In genomic region chr16:8648867-8649266, GRCh38 we compare ENCODE assay signal across 2 cellular contexts.
TF ChIP-seq lines count a peak whose summit lies in the region.

No MANE protein-coding gene starts in this region.

TF ChIP-seq in HepG2, 621 proteins besides CTCF, POLR2A, EP300 and RAD21:
- TF ChIP-seq, protein P1, sequence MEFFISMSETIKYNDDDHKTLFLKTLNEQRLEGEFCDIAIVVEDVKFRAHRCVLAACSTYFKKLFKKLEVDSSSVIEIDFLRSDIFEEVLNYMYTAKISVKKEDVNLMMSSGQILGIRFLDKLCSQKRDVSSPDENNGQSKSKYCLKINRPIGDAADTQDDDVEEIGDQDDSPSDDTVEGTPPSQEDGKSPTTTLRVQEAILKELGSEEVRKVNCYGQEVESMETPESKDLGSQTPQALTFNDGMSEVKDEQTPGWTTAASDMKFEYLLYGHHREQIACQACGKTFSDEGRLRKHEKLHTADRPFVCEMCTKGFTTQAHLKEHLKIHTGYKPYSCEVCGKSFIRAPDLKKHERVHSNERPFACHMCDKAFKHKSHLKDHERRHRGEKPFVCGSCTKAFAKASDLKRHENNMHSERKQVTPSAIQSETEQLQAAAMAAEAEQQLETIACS (CRISPR knock-in tag; IDR thresholded peaks at IDR 0.05): no peak
- TF ChIP-seq PAX8 (CRISPR knock-in tag; IDR thresholded peaks at IDR 0.05; ENCODE audit: borderline replicate concordance): no peak
- TF ChIP-seq ZNF616 (CRISPR knock-in tag; IDR thresholded peaks at IDR 0.05; ENCODE audit: low read depth): no peak
- TF ChIP-seq PLRG1 (conservative IDR thresholded peaks at IDR 0.05): no peak
- no peak for TF ChIP-seq XBP1 (CRISPR knock-in tag; IDR thresholded peaks at IDR 0.05)
- TF ChIP-seq ZNF746 (CRISPR knock-in tag; IDR thresholded peaks at IDR 0.05): no peak
- no peak for TF ChIP-seq POLR2AphosphoS5 (IDR thresholded peaks at IDR 0.05; ENCODE audit: low read depth, low read length)
- no peak for TF ChIP-seq MED8 (CRISPR knock-in tag; IDR thresholded peaks at IDR 0.05; ENCODE audit: insufficient replicate concordance)
- TF ChIP-seq MLLT10 (CRISPR knock-in tag; IDR thresholded peaks at IDR 0.05): no peak
- no peak for TF ChIP-seq SUZ12 (IDR thresholded peaks at IDR 0.05; ENCODE audit: low read depth, low read length)
- TF ChIP-seq, protein P2, sequence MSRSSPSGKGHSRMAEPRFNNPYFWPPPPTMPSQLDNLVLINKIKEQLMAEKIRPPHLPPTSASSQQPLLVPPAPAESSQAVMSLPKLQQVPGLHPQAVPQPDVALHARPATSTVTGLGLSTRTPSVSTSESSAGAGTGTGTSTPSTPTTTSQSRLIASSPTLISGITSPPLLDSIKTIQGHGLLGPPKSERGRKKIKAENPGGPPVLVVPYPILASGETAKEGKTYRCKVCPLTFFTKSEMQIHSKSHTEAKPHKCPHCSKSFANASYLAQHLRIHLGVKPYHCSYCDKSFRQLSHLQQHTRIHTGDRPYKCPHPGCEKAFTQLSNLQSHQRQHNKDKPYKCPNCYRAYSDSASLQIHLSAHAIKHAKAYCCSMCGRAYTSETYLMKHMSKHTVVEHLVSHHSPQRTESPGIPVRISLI (CRISPR knock-in tag; IDR thresholded peaks at IDR 0.05; ENCODE audit: borderline replicate concordance): no peak
- TF ChIP-seq RELA (CRISPR knock-in tag; IDR thresholded peaks at IDR 0.05): no peak
- no peak for TF ChIP-seq ZNF775 (CRISPR knock-in tag; IDR thresholded peaks at IDR 0.05; ENCODE audit: borderline replicate concordance)

TF ChIP-seq in neural cell, 6 proteins besides CTCF, POLR2A, EP300 and RAD21:
- TF ChIP-seq SMC3 (conservative IDR thresholded peaks at IDR 0.05; ENCODE audit: poor library complexity) (peak; percentile 38), POLR2AphosphoS5 (IDR thresholded peaks at IDR 0.05) (peak; percentile 100), EZH2 (IDR thresholded peaks at IDR 0.05; ENCODE audit: borderline replicate concordance, insufficient read depth, low read length, poor library complexity, severe bottlenecking) (no peak), MXI1 (conservative IDR thresholded peaks at IDR 0.05; ENCODE audit: poor library complexity, severe bottlenecking) (peak; percentile 56), REST (IDR thresholded peaks at IDR 0.05; ENCODE audit: borderline replicate concordance) (peak; percentile 97), TAF1 (IDR thresholded peaks at IDR 0.05; ENCODE audit: low read depth) (no peak)
